1 cellular context compared by ENCODE assay signal in genomic region chr6:31702819-31703716, GRCh38.
A peak's percentile ranks its signal among the peaks of the same experiment; 100 is the strongest.
TF ChIP-seq lines count a peak whose summit lies in the region.

ABHD16A (minus strand) TSS chr6:31703324; CDS start chr6:31703281, 43 bp downstream.

TF ChIP-seq in SK-N-SH, 30 proteins besides CTCF, POLR2A, EP300 and RAD21 (continued from another document):
- TF ChIP-seq RXRA (IDR thresholded peaks at IDR 0.05; ENCODE audit: borderline replicate concordance, low read depth): no peak
- peak; percentile 58; the same call in 1 of the 2 replicates for TF ChIP-seq RCOR1 (IDR thresholded peaks at IDR 0.05; ENCODE audit: low read length)
- no peak for TF ChIP-seq TCF12 (IDR thresholded peaks at IDR 0.05)
- no peak for TF ChIP-seq SMC3 (IDR thresholded peaks at IDR 0.05; ENCODE audit: low read depth, low read length)
- TF ChIP-seq GABPA (IDR thresholded peaks at IDR 0.05; ENCODE audit: low read depth): peak; percentile 48; the same call in 1 of the 2 replicates
- TF ChIP-seq FOXJ3 (CRISPR knock-in tag; IDR thresholded peaks at IDR 0.05): no peak
- TF ChIP-seq NFIC (IDR thresholded peaks at IDR 0.05; ENCODE audit: borderline replicate concordance): no peak
- TF ChIP-seq, protein P1, sequence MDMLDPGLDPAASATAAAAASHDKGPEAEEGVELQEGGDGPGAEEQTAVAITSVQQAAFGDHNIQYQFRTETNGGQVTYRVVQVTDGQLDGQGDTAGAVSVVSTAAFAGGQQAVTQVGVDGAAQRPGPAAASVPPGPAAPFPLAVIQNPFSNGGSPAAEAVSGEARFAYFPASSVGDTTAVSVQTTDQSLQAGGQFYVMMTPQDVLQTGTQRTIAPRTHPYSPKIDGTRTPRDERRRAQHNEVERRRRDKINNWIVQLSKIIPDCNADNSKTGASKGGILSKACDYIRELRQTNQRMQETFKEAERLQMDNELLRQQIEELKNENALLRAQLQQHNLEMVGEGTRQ (IDR thresholded peaks at IDR 0.05; ENCODE audit: borderline replicate concordance, low read depth, low read length): no peak
- peak; percentile 83 for TF ChIP-seq POLR2AphosphoS5 (IDR thresholded peaks at IDR 0.05; ENCODE audit: low read depth, low read length)
- TF ChIP-seq GATA2 (CRISPR knock-in tag; IDR thresholded peaks at IDR 0.05): no peak
- peak; percentile 100 for TF ChIP-seq MXI1 (IDR thresholded peaks at IDR 0.05; ENCODE audit: low read depth, low read length)
